In genomic region chrX:54640103-54640428, GRCh38 we compare ENCODE assay signal across 8 cellular contexts.
A peak's percentile ranks its signal among the peaks of the same experiment; 100 is the strongest.
DNase-seq lines count a peak whose midpoint lies in the region; ATAC-seq and TF ChIP-seq lines count a peak whose summit lies in the region.

No MANE protein-coding gene starts in this region.

- H3K9me3 ChIP-seq in A673 (ENCODE audit: low read depth, low read length, poor library complexity, severe bottlenecking) (no peaks in the 10 kb centered on the region), HUES64 (ENCODE audit: insufficient read depth, low read depth, low read length) (no peaks in the 10 kb centered on the region), muscle layer of duodenum (ENCODE audit: control insufficient read depth in 1 of 2, low read length in 2 of 2) (no peaks in the 10 kb centered on the region)

- H3K27me3 ChIP-seq in A673 (replicated peaks; ENCODE audit: insufficient read depth, low read depth, low read length, poor library complexity) = no peaks in the 10 kb centered on the region
- H3K27me3 ChIP-seq in HUES64 (ENCODE audit: insufficient read depth, low read length) = no peaks in the 10 kb centered on the region
- no peaks in the 10 kb centered on the region for H3K27me3 ChIP-seq in muscle layer of duodenum (ENCODE audit: low read depth, low read length)

- H3K27ac ChIP-seq in A673 (ENCODE audit: low read depth, low read length, poor library complexity, severe bottlenecking) (peak overlapping the region; percentile 93), HUES64 (ENCODE audit: low read depth, low read length) (peak overlapping the region; percentile 99; the same call in 1 of the 2 replicates), caudate nucleus (ENCODE audit: low read depth, low read length) (peak overlapping the region; percentile 88), muscle layer of duodenum (ENCODE audit: low read length) (peak overlapping the region; percentile 93)

- no peak for TF ChIP-seq CTCF in A673 (conservative IDR thresholded peaks at IDR 0.05; ENCODE audit: low read depth, low read length)

- intact Hi-C loops in A673 (cut with micrococcal nuclease; ENCODE audit: unreplicated experiment) = loop anchor here (10.0 kb wide), 1 partner anchor 165 kb away; the partner anchor contains the start of gene MAGED2

- ATAC-seq in HG03439 (IDR thresholded peaks at IDR 0.05; ENCODE audit: unreplicated experiment) = no peak
- ATAC-seq in HG03045 (IDR thresholded peaks at IDR 0.05; ENCODE audit: unreplicated experiment) = no peak

- DNase-seq in A673 (ENCODE audit: low spot score) (no peak), caudate nucleus (lab: John Stamatoyannopoulos, UW) (no peak), AG20443 (ENCODE audit: low spot score) (no peak), HCEC 1CT (no peak)

- peak overlapping the region; percentile 47 for H3K4me3 ChIP-seq in A673 (ENCODE audit: low read depth, low read length, poor library complexity, severe bottlenecking)
- peak overlapping the region; percentile 71 for H3K4me3 ChIP-seq in HUES64 (ENCODE audit: low read length)
- peak overlapping the region; percentile 49 to 61 for H3K4me3 ChIP-seq in muscle layer of duodenum (ENCODE audit: low read depth in 1 of 2, low read length in 2 of 2)

- CTCF ChIA-PET in A673 (lab: Charles Lee) = interaction anchor here (0.9 kb wide), 1 partner anchor 146 kb away, joined by 4 read pairs; no protein-coding TSS in a partner anchor

- POLR2A ChIA-PET in A673 (lab: Charles Lee; ENCODE audit: low non-redundant PET) = interaction anchor here (0.5 kb wide), 1 partner anchor 1323 kb away, joined by 10 read pairs; no protein-coding TSS in a partner anchor

- no CpG with 5 or more reads among the region's 4 CpGs for WGBS in HUES64

- H3K36me3 ChIP-seq in A673 (ENCODE audit: insufficient read depth, low read length, poor library complexity, severe bottlenecking) (no peaks in the 10 kb centered on the region), HUES64 (ENCODE audit: insufficient read depth, low read length) (no peaks in the 10 kb centered on the region), muscle layer of duodenum (ENCODE audit: control insufficient read depth in 1 of 2, insufficient read depth in 2 of 2, low read length in 2 of 2) (peaks cover 0 to 3% of the 10 kb centered on the region in 2 donors)

- H3K4me1 ChIP-seq in A673 (ENCODE audit: insufficient read depth, low read length, poor library complexity, severe bottlenecking) = no peaks in the 10 kb centered on the region
- peaks cover 22% of the 10 kb centered on the region for H3K4me1 ChIP-seq in HUES64 (ENCODE audit: insufficient read depth, low read length)
- H3K4me1 ChIP-seq in muscle layer of duodenum (ENCODE audit: control insufficient read depth in 1 of 2, insufficient read depth in 2 of 2, low read length in 2 of 2) = no peaks in the 10 kb centered on the region

- H3K9ac ChIP-seq in HUES64 (ENCODE audit: low read depth, low read length) = peak overlapping the region; percentile 93; the same call in 1 of the 2 replicates

- TSS peak; percentile 78 for BruUV-seq in A673 (replicated peaks; lab: Mats Ljungman, UMichigan)
